Comparison of ENCODE assay signal across 21 cellular contexts in the genomic region with DNA sequence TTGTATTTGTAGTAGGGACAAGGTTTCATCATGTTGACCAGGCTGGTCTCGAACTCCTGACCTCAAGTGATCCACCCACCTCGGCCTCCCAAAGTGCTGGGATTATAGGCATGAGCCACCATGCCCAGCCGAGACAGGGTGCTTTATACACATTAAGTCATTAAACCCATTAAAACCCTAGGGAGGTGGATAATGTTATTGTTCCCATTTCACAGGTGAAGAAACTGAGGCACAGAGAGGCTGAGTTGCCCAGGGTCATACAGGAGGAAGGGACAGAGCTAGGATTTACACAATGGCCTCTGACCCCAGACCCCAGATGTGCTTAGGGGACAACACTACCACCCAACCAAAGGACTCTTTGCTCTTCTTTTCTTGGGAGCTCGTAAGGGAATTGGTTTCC. TPM values are rescaled to one million over a fixed set of nuclear protein-coding genes. Genes with fewer than 3 reads are reported as not detected.
A peak's percentile ranks its signal among the peaks of the same experiment; 100 is the strongest.
DNase-seq lines count a peak whose midpoint lies in the region; ATAC-seq, FAIRE-seq and TF ChIP-seq lines count a peak whose summit lies in the region.
"Had no signal": no experiment of that assay in that cellular context is flagged by ENCODE, and none has a peak within 500 bp of the region (broad histone marks: within the 10 kb centered on the region; RNA-seq: fewer than 3 reads in every experiment).

No MANE protein-coding gene starts in this region.

- no peak overlapping the region for H3K4me3 ChIP-seq in K562
- H3K4me3 ChIP-seq in stomach: no peak overlapping the region
- H3K4me3 ChIP-seq: GM23338 had no signal

- H3K4me1 ChIP-seq in K562 (replicated peaks in 1 of 2; ENCODE audit: control insufficient read depth in 2 of 2, insufficient read depth in 2 of 2, low read length in 2 of 2) (no peaks in the 10 kb centered on the region), stomach (peaks cover 0 to 22% (median 0%) of the 10 kb centered on the region in 4 donors)

- BruUV-seq in K562 (replicated peaks; lab: Mats Ljungman, UMichigan): no TSS peak

- CTCF ChIA-PET in K562 (lab: Yijun Ruan, JAX; ENCODE audit: low intra/inter-chr PET ratio): no interaction called here

- TF ChIP-seq CTCF in K562 (IDR thresholded peaks at IDR 0.05 in 2 of 3, conservative IDR thresholded peaks at IDR 0.05 in 1 of 3; ENCODE audit: insufficient read depth in 2 of 3, low read depth in 1 of 3, low read length in 3 of 3): no peak
- no peak for TF ChIP-seq CTCF in stomach (IDR thresholded peaks at IDR 0.05)
- TF ChIP-seq CTCF in omental fat pad (IDR thresholded peaks at IDR 0.05): no peak

- TF ChIP-seq RAD21 in K562 (CRISPR knock-in tag; conservative IDR thresholded peaks at IDR 0.05 in 1 of 2, IDR thresholded peaks at IDR 0.05 in 1 of 2): no peak

- no peaks in the 10 kb centered on the region for H3K36me3 Mint-ChIP-seq in naive thymus-derived CD8-positive, alpha-beta T cell
- H3K36me3 Mint-ChIP-seq: CD4-positive, CD25-positive, alpha-beta regulatory T cell had no signal

- 7% methylated on average over 4 of the region's 4 CpGs for WGBS in K562 (ENCODE audit: insufficient coverage, low coverage, missing lambda C conversion rate)
- WGBS in stomach, 5 donors: 85 to 91% (median 89%) methylated on average over 4 of the region's 4 CpGs

- H3K4me3 Mint-ChIP-seq in naive thymus-derived CD8-positive, alpha-beta T cell: peak overlapping the region in 4 of 10 donors; percentile 3 to 74 (median 50)
- H3K4me3 Mint-ChIP-seq: CD4-positive, CD25-positive, alpha-beta regulatory T cell; GM23338 had no signal

- H3K4me2 ChIP-seq in K562 (ENCODE audit: insufficient read depth, low read length): no peak overlapping the region
- H3K4me2 ChIP-seq: GM23338 had no signal

- H3K27me3 Mint-ChIP-seq in naive thymus-derived CD8-positive, alpha-beta T cell: no peaks in the 10 kb centered on the region
- H3K27me3 Mint-ChIP-seq: CD4-positive, CD25-positive, alpha-beta regulatory T cell had no signal

- no peak overlapping the region for H2AFZ ChIP-seq in K562 (ENCODE audit: low read depth, low read length)
- H2AFZ ChIP-seq: GM23338 had no signal

- no peak for FAIRE-seq in K562 (lab: Jason Lieb, UNC)

- no peak for TF ChIP-seq EP300 in K562 (IDR thresholded peaks at IDR 0.05; ENCODE audit: low read length)
- no peak for TF ChIP-seq EP300 in stomach (IDR thresholded peaks at IDR 0.05)

- no peaks in the 10 kb centered on the region for H3K9me1 ChIP-seq in K562 (ENCODE audit: control insufficient read depth, insufficient read depth, low read length)

- peaks cover 0 to 9% (median 5%) of the 10 kb centered on the region in 9 donors for H3K9me3 Mint-ChIP-seq in naive thymus-derived CD8-positive, alpha-beta T cell
- H3K9me3 Mint-ChIP-seq: GM23338 had no signal

- H3K27ac Mint-ChIP-seq in naive thymus-derived CD8-positive, alpha-beta T cell: peak overlapping the region in 8 of 10 donors; percentile 1 to 95 (median 56)
- H3K27ac Mint-ChIP-seq: CD4-positive, CD25-positive, alpha-beta regulatory T cell; GM23338 had no signal

- in situ Hi-C loops in K562 (cut with MboI): no loop called here

- H3K9ac ChIP-seq in K562 (ENCODE audit: insufficient read depth in 1 of 2, low read depth in 2 of 2, low read length in 2 of 2): no peak overlapping the region

- ATAC-seq in K562 (no peak), omental fat pad (ENCODE audit: low FRiP score) (no peak)
- ATAC-seq in naive thymus-derived CD8-positive, alpha-beta T cell: no peak
- ATAC-seq: GM23338 had no signal

- H3K79me2 ChIP-seq in K562 (ENCODE audit: control insufficient read depth, insufficient read depth, low read length): no peaks in the 10 kb centered on the region

- no peaks in the 10 kb centered on the region for H3K36me3 ChIP-seq in K562 (ENCODE audit: control insufficient read depth, insufficient read depth, low read length)
- H3K36me3 ChIP-seq in stomach: no peaks in the 10 kb centered on the region

- H3K9me3 ChIP-seq in K562 (replicated peaks; ENCODE audit: control insufficient read depth, insufficient read depth, low read depth, low read length) (no peaks in the 10 kb centered on the region), stomach (peaks cover 0 to 12% (median 9%) of the 10 kb centered on the region in 4 donors)

- H3K4me1 Mint-ChIP-seq in naive thymus-derived CD8-positive, alpha-beta T cell: peaks cover 6 to 48% (median 35%) of the 10 kb centered on the region in 4 donors

- H3K27ac ChIP-seq in K562 (ENCODE audit: extremely low read depth, low read depth, low read length): no peak overlapping the region
- no peak overlapping the region for H3K27ac ChIP-seq in stomach
- H3K27ac ChIP-seq: 22Rv1 had no signal

- intact Hi-C loops in K562 (cut with micrococcal nuclease): no loop called here
- intact Hi-C loops in stomach (cut with DNase I; ENCODE audit: low total_unique reads): no loop called here

- H3K27me3 ChIP-seq in K562 (ENCODE audit: control insufficient read depth in 2 of 2, insufficient read depth in 2 of 2, low read length in 2 of 2) (peaks cover 5 to 48% of the 10 kb centered on the region in 2 experiments; a peak in 3 of 5 replicates), stomach (peaks cover 0 to 11% (median 0%) of the 10 kb centered on the region in 3 donors)

- DNase-seq in activated CD8-positive, alpha-beta memory T cell treated with anti-CD3 and anti-CD28 coated beads for 24 hours: peak; percentile 52
- no peak for DNase-seq in activated CD8-positive, alpha-beta memory T cell treated with anti-CD3 and anti-CD28 coated beads, Interleukin-2, amount 50 U/mL, for 4 hours
- no peak for DNase-seq in K562 (ENCODE audit: extremely low read depth in 1 of 4, low spot score in 3 of 4)
- DNase-seq in naive thymus-derived CD8-positive, alpha-beta T cell: no peak
- DNase-seq in stomach: peak; percentile 1
- no peak for DNase-seq in T-helper 9 cell
- no peak for DNase-seq in putamen (ENCODE audit: low spot score)
- DNase-seq in omental fat pad (ENCODE audit: low spot score): no peak
- DNase-seq: Calu3, GF-D8, HCEC 1CT, KG1, NCI-H187, NCI-H226, NCI-H524, NCI-H82, OCI-M1, Right ventricle myocardium superior had no signal

- POLR2A ChIA-PET in K562 (lab: Yijun Ruan, JAX): no interaction called here
- POLR2A ChIA-PET in naive thymus-derived CD8-positive, alpha-beta T cell (lab: Charles Lee): interaction anchor here (0.5 kb wide), 1 partner anchor 211 kb away, joined by 3 read pairs; no protein-coding TSS in a partner anchor

- TF ChIP-seq POLR2A in K562 (conservative IDR thresholded peaks at IDR 0.05): no peak
- TF ChIP-seq POLR2A in stomach (IDR thresholded peaks at IDR 0.05): no peak

- H4K20me1 ChIP-seq in K562 (replicated peaks; ENCODE audit: control insufficient read depth, insufficient read depth, low read length): no peaks in the 10 kb centered on the region

TF ChIP-seq in K562, 482 proteins besides CTCF, POLR2A, EP300 and RAD21 (continues in another document):
- TF ChIP-seq RAD51 (IDR thresholded peaks at IDR 0.05; ENCODE audit: borderline replicate concordance, low read depth) (no peak), ZNF76 (CRISPR knock-in tag; IDR thresholded peaks at IDR 0.05; ENCODE audit: borderline replicate concordance) (no peak), RBM25 (IDR thresholded peaks at IDR 0.05; ENCODE audit: low read depth, low read length, severe bottlenecking) (peak; percentile 47)
- TF ChIP-seq, protein P1, sequence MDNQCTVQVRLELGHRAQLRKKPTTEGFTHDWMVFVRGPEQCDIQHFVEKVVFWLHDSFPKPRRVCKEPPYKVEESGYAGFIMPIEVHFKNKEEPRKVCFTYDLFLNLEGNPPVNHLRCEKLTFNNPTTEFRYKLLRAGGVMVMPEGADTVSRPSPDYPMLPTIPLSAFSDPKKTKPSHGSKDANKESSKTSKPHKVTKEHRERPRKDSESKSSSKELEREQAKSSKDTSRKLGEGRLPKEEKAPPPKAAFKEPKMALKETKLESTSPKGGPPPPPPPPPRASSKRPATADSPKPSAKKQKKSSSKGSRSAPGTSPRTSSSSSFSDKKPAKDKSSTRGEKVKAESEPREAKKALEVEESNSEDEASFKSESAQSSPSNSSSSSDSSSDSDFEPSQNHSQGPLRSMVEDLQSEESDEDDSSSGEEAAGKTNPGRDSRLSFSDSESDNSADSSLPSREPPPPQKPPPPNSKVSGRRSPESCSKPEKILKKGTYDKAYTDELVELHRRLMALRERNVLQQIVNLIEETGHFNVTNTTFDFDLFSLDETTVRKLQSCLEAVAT (IDR thresholded peaks at IDR 0.05): no peak

RNA-seq across cellular contexts. Expression of gene RIN3, which starts 51.0 kb away (rescaled TPM):
- 0.23 TPM in 1 of 2 replicates, not detected in the other for total RNA-seq in K562 (2011; cell fraction: chromatin; rRNA removed; ENCODE audit: low replicate concordance)
- total RNA-seq in K562 (2011; cell fraction: nucleolus; rRNA removed): not detected in 2 replicates
- not detected in 2 replicates for total RNA-seq in K562 (2011; cell fraction: nucleoplasm; rRNA removed)
- total RNA-seq in K562 (2014; rRNA removed): not detected in 2 replicates
- not detected in 2 replicates for total RNA-seq in K562 (2014; rRNA removed; fragmentation: Illumina TruSeq; extraction: Trizol)
- total RNA-seq in K562 (2015; rRNA removed; fragmentation: Illumina TruSeq; extraction: Trizol): 0.07 and 0.34 TPM in 2 replicates
- total RNA-seq in K562 (2021): 0.38 and 0.49 TPM in 2 replicates
- 0.01 and 0.61 TPM in 2 replicates for polyA plus RNA-seq in K562 (2011; rRNA removed)
- polyA plus RNA-seq in K562 (2011; cell fraction: cytosol; rRNA removed): 0.07 and 0.38 TPM in 2 replicates
- 0.79 TPM in 1 of 2 replicates, not detected in the other for polyA plus RNA-seq in K562 (2011; cell fraction: nucleus; rRNA removed)
- polyA plus RNA-seq in K562 (2012): 0.17 and 0.42 TPM in 2 replicates
- 0.09 and 0.10 TPM in 2 replicates for polyA plus RNA-seq in K562 (2014; fragmentation: Illumina TruSeq; extraction: Trizol)
- polyA plus RNA-seq in K562 (2014; fragmentation: Nextera tagmentation; extraction: Ambion mirVana): not detected
- 0.03 TPM in 1 of 2 replicates, not detected in the other for polyA plus RNA-seq in K562 (2014; rRNA removed)
- 1.4 TPM in 1 of 2 replicates, not detected in the other for polyA minus RNA-seq in K562 (2011; rRNA and poly(A)+ RNA removed)
- polyA minus RNA-seq in K562 (2011; cell fraction: cytosol; rRNA and poly(A)+ RNA removed): 2.4 TPM in 1 of 2 replicates, not detected in the other
- 2.6 TPM in 1 of 2 replicates, not detected in the other for polyA minus RNA-seq in K562 (2011; cell fraction: nucleus; rRNA and poly(A)+ RNA removed)
- 100 to 1,000 TPM; 137 to 146 TPM for total RNA-seq in naive thymus-derived CD8-positive, alpha-beta T cell
- polyA plus RNA-seq in naive thymus-derived CD8-positive, alpha-beta T cell: 10 to 100 TPM; 16.8 to 45.8 (median 30.0) TPM
- 10 to 100 TPM in 3 of 5 donors, 1 to 10 TPM in 2; 6.2 to 47.8 (median 11.6) TPM for total RNA-seq in stomach
- polyA plus RNA-seq in stomach: 1 to 10 TPM; 5.0 to 6.2 (median 6.0) TPM
- 10 to 100 TPM; 11.6 to 36.3 (median 20.2) TPM for total RNA-seq in omental fat pad

Comparison
In these comparisons a context has a peak if more than half of its experiments do, and no peak if none do; other contexts are left out.
1. DNase-seq: peak in activated CD8-positive, alpha-beta memory T cell treated with anti-CD3 and anti-CD28 coated beads for 24 hours (single experiment) and stomach (single experiment); none in activated CD8-positive, alpha-beta memory T cell treated with anti-CD3 and anti-CD28 coated beads, Interleukin-2, amount 50 U/mL, for 4 hours (single experiment), K562 (0 of 4), naive thymus-derived CD8-positive, alpha-beta T cell (0 of 10), T-helper 9 cell (single experiment), putamen (single experiment) and omental fat pad (single experiment).
2. RNA of gene RIN3, which starts 51.0 kb away (total RNA-seq): 137 to 146 TPM in naive thymus-derived CD8-positive, alpha-beta T cell, 11.6 to 36.3 TPM in omental fat pad and 6.2 to 47.8 TPM in stomach; 0.07 to 0.49 TPM in K562; every median in the first group is over 4 times any median in the second.